ENCODE assay signal across 8 cellular contexts in the genomic region with DNA sequence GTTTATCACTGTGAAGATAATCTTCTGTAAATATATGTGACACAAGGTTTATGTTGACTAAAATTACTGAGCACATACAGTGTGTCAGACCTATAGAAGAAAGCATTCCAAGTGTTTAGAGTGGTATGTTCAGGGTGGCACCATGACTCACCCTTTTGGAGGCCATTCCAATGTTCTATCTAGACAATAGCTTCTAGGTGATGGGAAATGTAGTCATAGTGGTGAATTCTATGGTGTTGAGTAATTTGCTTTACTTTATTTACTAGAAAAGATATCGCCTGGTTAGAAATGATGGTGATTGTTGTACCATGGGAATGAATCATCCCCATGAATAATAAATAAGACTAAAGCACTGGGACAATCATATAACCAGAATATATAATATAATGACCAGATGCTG.
"Had no signal": no experiment of that assay in that cellular context is flagged by ENCODE, and none has a peak within 500 bp of the region (broad histone marks: within the 10 kb centered on the region; RNA-seq: fewer than 3 reads in every experiment).

No MANE protein-coding gene starts in this region.

- ATAC-seq: GM23338, HepG2 had no signal

- H3K4me2 ChIP-seq: GM23338 had no signal

- H3K36me3 Mint-ChIP-seq: IgD-negative memory B cell had no signal

- H3K4me3 Mint-ChIP-seq: GM23338, H9, IgD-negative memory B cell had no signal

- DNase-seq: H9, HCEC 1CT, KBM-7 had no signal

- FAIRE-seq: H1, H54, HepG2 had no signal

- H3K4me1 Mint-ChIP-seq: GM23338, H9, IgD-negative memory B cell had no signal

- H3K27ac Mint-ChIP-seq: GM23338, H9, IgD-negative memory B cell had no signal

- H2AFZ ChIP-seq: GM23338 had no signal

- H3K4me3 ChIP-seq: GM23338 had no signal

- H3K27me3 Mint-ChIP-seq: IgD-negative memory B cell had no signal
